In genomic region chr3:146511402-146512134, GRCh38 we compare ENCODE assay signal across 24 cellular contexts. TPM values are rescaled to one million over a fixed set of nuclear protein-coding genes. Genes with fewer than 3 reads are reported as not detected.
DNase-seq lines count a peak whose midpoint lies in the region; ATAC-seq, FAIRE-seq and TF ChIP-seq lines count a peak whose summit lies in the region.
"Had no signal": no experiment of that assay in that cellular context is flagged by ENCODE, and none has a peak within 500 bp of the region (broad histone marks: within the 10 kb centered on the region; RNA-seq: fewer than 3 reads in every experiment).

No MANE protein-coding gene starts in this region.

- H3K36me3 ChIP-seq in HUES48 (ENCODE audit: control insufficient read depth, insufficient read depth, low read length) (peaks cover 18% of the 10 kb centered on the region), kidney (ENCODE audit: control insufficient read depth in 1 of 2, insufficient read depth in 2 of 2, low read length in 2 of 2) (peaks cover 0 to 5% of the 10 kb centered on the region in 2 donors), mesendoderm (ENCODE audit: control insufficient read depth, insufficient read depth, low read length) (no peaks in the 10 kb centered on the region), suprapubic skin (peaks cover 9% of the 10 kb centered on the region)

- no peak for TF ChIP-seq EP300 in suprapubic skin (IDR thresholded peaks at IDR 0.05)

- CTCF ChIA-PET in activated CD8-positive, alpha-beta memory T cell treated with anti-CD3 and anti-CD28 coated beads, Interleukin-2, amount 10 ng/mL, durations not matched to agents 7 days and 5 days (lab: Charles Lee), result interaction anchor here (1.4 kb wide), 1 partner anchor 11 kb away, joined by 4 read pairs; no protein-coding TSS in a partner anchor

- H3K4me1 Mint-ChIP-seq in type B pancreatic cell (ENCODE audit: unreplicated experiment), result peaks cover 12% of the 10 kb centered on the region
- H3K4me1 Mint-ChIP-seq in activated CD8-positive, alpha-beta memory T cell treated with anti-CD3 and anti-CD28 coated beads, Interleukin-2, amount 10 ng/mL, durations not matched to agents 7 days and 5 days, result peaks cover 29% of the 10 kb centered on the region

- FAIRE-seq in kidney (lab: Jason Lieb, UNC), result peak; percentile 62

- no peak overlapping the region for H3K9ac ChIP-seq in HUES48 (ENCODE audit: low read depth, low read length)
- no peak overlapping the region for H3K9ac ChIP-seq in kidney (ENCODE audit: low read length in 2 of 2)
- H3K9ac ChIP-seq in mesendoderm (ENCODE audit: low read length), result no peak overlapping the region

- no peak overlapping the region for H3K56ac ChIP-seq in mesendoderm (ENCODE audit: low read length)

- no peaks in the 10 kb centered on the region for H3K79me2 ChIP-seq in mesendoderm (ENCODE audit: control insufficient read depth, insufficient read depth, low read length)

- TF ChIP-seq POLR2A in suprapubic skin (IDR thresholded peaks at IDR 0.05), result no peak

- intact Hi-C loops in kidney (cut with DNase I), result no loop called here

- no peak overlapping the region for H4K8ac ChIP-seq in mesendoderm (ENCODE audit: low read depth, low read length)

- H3K23ac ChIP-seq in mesendoderm (ENCODE audit: low read length), result no peak overlapping the region

- TF ChIP-seq CTCF in kidney (IDR thresholded peaks at IDR 0.05; ENCODE audit: borderline replicate concordance, extremely low read depth, insufficient read depth) (no peak), type B pancreatic cell (conservative IDR thresholded peaks at IDR 0.05) (no peak), suprapubic skin (IDR thresholded peaks at IDR 0.05) (no peak)

- peaks cover 11% of the 10 kb centered on the region for H3K9me3 Mint-ChIP-seq in type B pancreatic cell
- no peaks in the 10 kb centered on the region for H3K9me3 Mint-ChIP-seq in activated CD8-positive, alpha-beta memory T cell treated with anti-CD3 and anti-CD28 coated beads, Interleukin-2, amount 10 ng/mL, durations not matched to agents 7 days and 5 days (ENCODE audit: low read depth)
- H3K9me3 Mint-ChIP-seq: activated naive CD4-positive, alpha-beta T cell treated with anti-CD3 and anti-CD28 coated beads, Interleukin-2, amount 50 U/mL, for 72 hours; activated T-helper 17 cell treated with anti-CD3 and anti-CD28 coated beads, Interleukin-2, amount 50 U/mL, for 72 hours had no signal

- H3K27ac Mint-ChIP-seq in type B pancreatic cell, result peak overlapping the region; percentile 80
- no peak overlapping the region for H3K27ac Mint-ChIP-seq in activated CD8-positive, alpha-beta memory T cell treated with anti-CD3 and anti-CD28 coated beads, Interleukin-2, amount 10 ng/mL, durations not matched to agents 7 days and 5 days
- H3K27ac Mint-ChIP-seq: activated naive CD4-positive, alpha-beta T cell treated with anti-CD3 and anti-CD28 coated beads, Interleukin-2, amount 50 U/mL, for 72 hours had no signal

- H4K5ac ChIP-seq in mesendoderm (ENCODE audit: low read length), result no peak overlapping the region

- H3K27me3 Mint-ChIP-seq in type B pancreatic cell, result no peaks in the 10 kb centered on the region
- no peaks in the 10 kb centered on the region for H3K27me3 Mint-ChIP-seq in activated CD8-positive, alpha-beta memory T cell treated with anti-CD3 and anti-CD28 coated beads, Interleukin-2, amount 10 ng/mL, durations not matched to agents 7 days and 5 days
- H3K27me3 Mint-ChIP-seq: activated CD4-positive, alpha-beta T cell treated with anti-CD3 and anti-CD28 coated beads, Interleukin-2, amount 10 ng/mL, durations not matched to agents 24 days and 14 days; activated T-helper 17 cell treated with anti-CD3 and anti-CD28 coated beads, Interleukin-2, amount 50 U/mL, for 72 hours had no signal

- no peak overlapping the region for H3K4me2 ChIP-seq in mesendoderm (ENCODE audit: low read length)
- H3K4me2 ChIP-seq: GM23338 had no signal

- H3K27me3 ChIP-seq in HUES48 (ENCODE audit: control insufficient read depth, insufficient read depth, low read length) (no peaks in the 10 kb centered on the region), mesendoderm (ENCODE audit: insufficient read depth, low read length, poor library complexity) (no peaks in the 10 kb centered on the region), suprapubic skin (no peaks in the 10 kb centered on the region)
- H3K27me3 ChIP-seq: esophagus muscularis mucosa, tibial artery had no signal

- H3K9me3 ChIP-seq in HUES48 (ENCODE audit: control insufficient read depth, insufficient read depth, low read length) (0 out of 2 replicates have a peak, but pooled peaks cover 3% of the 10 kb centered on the region), kidney (ENCODE audit: control insufficient read depth in 1 of 2, low read length in 2 of 2) (no peaks in the 10 kb centered on the region), suprapubic skin (no peaks in the 10 kb centered on the region)
- H3K9me3 ChIP-seq: esophagus muscularis mucosa, tibial artery had no signal

- H3K4ac ChIP-seq in mesendoderm (ENCODE audit: low read depth, low read length), result no peak overlapping the region

- H3K18ac ChIP-seq in mesendoderm (ENCODE audit: low read length), result no peak overlapping the region

- H2BK120ac ChIP-seq in mesendoderm (ENCODE audit: low read depth, low read length), result no peak overlapping the region

- no peak overlapping the region for H2AK5ac ChIP-seq in mesendoderm (ENCODE audit: low read length)

- H3K27ac ChIP-seq in HUES48 (ENCODE audit: low read depth, low read length), result peak overlapping the region; percentile 37
- H3K27ac ChIP-seq in kidney (ENCODE audit: low read depth in 2 of 2, low read length in 2 of 2), result peak overlapping the region; percentile 48 to 73
- no peak overlapping the region for H3K27ac ChIP-seq in mesendoderm (ENCODE audit: low read depth, low read length)
- no peak overlapping the region for H3K27ac ChIP-seq in suprapubic skin
- H3K27ac ChIP-seq: esophagus muscularis mucosa, tibial artery had no signal

- ATAC-seq in HG02642 (IDR thresholded peaks at IDR 0.05; ENCODE audit: poor library complexity, unreplicated experiment), result no peak
- ATAC-seq in activated CD8-positive, alpha-beta memory T cell treated with anti-CD3 and anti-CD28 coated beads, Interleukin-2, amount 10 ng/mL, durations not matched to agents 7 days and 5 days, result no peak
- ATAC-seq: activated naive CD4-positive, alpha-beta T cell treated with anti-CD3 and anti-CD28 coated beads, Interleukin-2, amount 50 U/mL, for 72 hours; activated T-helper 17 cell treated with anti-CD3 and anti-CD28 coated beads, Interleukin-2, amount 50 U/mL, for 72 hours; GM23338 had no signal

- H3K79me1 ChIP-seq in mesendoderm (ENCODE audit: low read length), result no peaks in the 10 kb centered on the region

- H3K4me1 ChIP-seq in HUES48 (ENCODE audit: control insufficient read depth, insufficient read depth, low read length), result peaks cover 26% of the 10 kb centered on the region
- peaks cover 8 to 25% of the 10 kb centered on the region in 2 donors for H3K4me1 ChIP-seq in kidney (ENCODE audit: control insufficient read depth in 1 of 2, insufficient read depth in 1 of 2, low read depth in 1 of 2, low read length in 2 of 2)
- peaks cover 5% of the 10 kb centered on the region for H3K4me1 ChIP-seq in mesendoderm (ENCODE audit: control insufficient read depth, low read depth, low read length)
- peaks cover 11% of the 10 kb centered on the region for H3K4me1 ChIP-seq in suprapubic skin

- no peak for DNase-seq in kidney
- peak; percentile 60 for DNase-seq in mesendoderm
- DNase-seq in type B pancreatic cell (ENCODE audit: extremely low spot score, unreplicated experiment), result no peak
- DNase-seq in suprapubic skin (ENCODE audit: low spot score in 2 of 2), result no peak
- no peak for DNase-seq in activated CD8-positive, alpha-beta memory T cell treated with anti-CD3 and anti-CD28 coated beads, Interleukin-2, amount 10 ng/mL, durations not matched to agents 7 days and 5 days
- no peak for DNase-seq in NCI-H146 treated with DMSO at 0.1 percent for 48 hours (lab: John Stamatoyannopoulos, UW; ENCODE audit: unreplicated experiment)
- DNase-seq: activated CD4-positive, alpha-beta T cell treated with anti-CD3 and anti-CD28 coated beads, Interleukin-2, amount 10 ng/mL, durations not matched to agents 24 days and 14 days; effector CD8-positive, alpha-beta T cell; NCI-H1417 treated with DMSO at 0.1 percent for 48 hours; NCI-H524 treated with DMSO at 0.1 percent for 48 hours; stimulated activated CD4-positive, alpha-beta T cell treated with anti-CD3 and anti-CD28 coated beads, Interleukin-2, amount 100 ng/mL, for 48 hours; stimulated activated naive CD4-positive, alpha-beta T cell treated with Interleukin-2 at 50 U/mL for 16 hours; T-helper 2 cell; tibial artery had no signal

- no peak overlapping the region for H2BK5ac ChIP-seq in mesendoderm (ENCODE audit: low read length)

- no peak overlapping the region for H3K4me3 Mint-ChIP-seq in type B pancreatic cell
- H3K4me3 Mint-ChIP-seq in activated CD8-positive, alpha-beta memory T cell treated with anti-CD3 and anti-CD28 coated beads, Interleukin-2, amount 10 ng/mL, durations not matched to agents 7 days and 5 days, result no peak overlapping the region
- H3K4me3 Mint-ChIP-seq: activated CD4-positive, alpha-beta T cell treated with anti-CD3 and anti-CD28 coated beads, Interleukin-2, amount 10 ng/mL, durations not matched to agents 24 days and 14 days; activated T-helper 17 cell treated with anti-CD3 and anti-CD28 coated beads, Interleukin-2, amount 50 U/mL, for 72 hours; GM23338 had no signal

- no CpG with 5 or more reads among the region's 3 CpGs for WGBS in mesendoderm (ENCODE audit: extremely low coverage, insufficient coverage, low lambda C conversion rate)
- 80% methylated on average over 3 of the region's 3 CpGs for WGBS in suprapubic skin

- H2BK15ac ChIP-seq in mesendoderm (replicated peaks; ENCODE audit: low read depth), result no peak overlapping the region

- H3K36me3 Mint-ChIP-seq in type B pancreatic cell, result peaks cover 10% of the 10 kb centered on the region
- H3K36me3 Mint-ChIP-seq in activated CD8-positive, alpha-beta memory T cell treated with anti-CD3 and anti-CD28 coated beads, Interleukin-2, amount 10 ng/mL, durations not matched to agents 7 days and 5 days, result peaks cover 52% of the 10 kb centered on the region

- H3K4me3 ChIP-seq in HUES48 (ENCODE audit: low read depth, low read length) (no peak overlapping the region), kidney (ENCODE audit: low read length in 2 of 2) (no peak overlapping the region), mesendoderm (ENCODE audit: low read length) (no peak overlapping the region), suprapubic skin (no peak overlapping the region)
- H3K4me3 ChIP-seq: esophagus muscularis mucosa, GM23338, tibial artery had no signal

RNA-seq across cellular contexts. Expression of gene PLSCR1, which starts 32.8 kb away (rescaled TPM):
- total RNA-seq in kidney (266 TPM), type B pancreatic cell (ENCODE audit: low replicate concordance) (51.5 and 86.4 TPM in 2 replicates), suprapubic skin (10 to 100 TPM; 16.6 to 42.0 (median 23.9) TPM)
- 53.5 TPM for polyA plus RNA-seq in kidney (ENCODE audit: insufficient read depth, low read depth, low replicate concordance)
- polyA plus RNA-seq in mesendoderm (2013, experiment 1 of 2), result 55.1 TPM
- polyA plus RNA-seq in mesendoderm (2013, experiment 2 of 2), result 57.2 TPM
- total RNA-seq in activated CD8-positive, alpha-beta memory T cell treated with anti-CD3 and anti-CD28 coated beads, Interleukin-2, amount 10 ng/mL, durations not matched to agents 7 days and 5 days, result 100 to 1,000 TPM; 157 to 257 TPM

RNA-seq across cellular contexts. Expression of gene PLSCR2, which starts 42.2 kb away (rescaled TPM):
- total RNA-seq in kidney (1.4 TPM), type B pancreatic cell (ENCODE audit: low replicate concordance) (0.62 TPM in 1 of 2 replicates, not detected in the other), suprapubic skin (not detected)
- polyA plus RNA-seq in kidney (ENCODE audit: insufficient read depth, low read depth, low replicate concordance), result not detected
- not detected for polyA plus RNA-seq in mesendoderm (2013, experiment 1 of 2)
- polyA plus RNA-seq in mesendoderm (2013, experiment 2 of 2), result not detected
- total RNA-seq in activated CD8-positive, alpha-beta memory T cell treated with anti-CD3 and anti-CD28 coated beads, Interleukin-2, amount 10 ng/mL, durations not matched to agents 7 days and 5 days, result not detected
- total RNA-seq: activated CD4-positive, alpha-beta T cell treated with anti-CD3 and anti-CD28 coated beads, Interleukin-2, amount 10 ng/mL, durations not matched to agents 24 days and 14 days; activated naive CD4-positive, alpha-beta T cell treated with anti-CD3 and anti-CD28 coated beads, Interleukin-2, amount 50 U/mL, for 72 hours; activated T-helper 17 cell treated with anti-CD3 and anti-CD28 coated beads, Interleukin-2, amount 50 U/mL, for 72 hours; chondrocyte; Daoy; GM23338; pulmonary artery endothelial cell; SK-MEL-5 had no signal

Comparison
In these comparisons a context has a peak if more than half of its experiments do, and no peak if none do; other contexts are left out.
1. H3K27ac ChIP-seq: peak in HUES48 (single experiment) and kidney (2 of 2); none in mesendoderm (single experiment) and suprapubic skin (single experiment).